In genomic region chr20:10927011-10927583, GRCh38 we compare ENCODE assay signal across 32 cellular contexts.
A peak's percentile ranks its signal among the peaks of the same experiment; 100 is the strongest.
DNase-seq lines count a peak whose midpoint lies in the region; ATAC-seq, FAIRE-seq and TF ChIP-seq lines count a peak whose summit lies in the region.
"Had no signal": no experiment of that assay in that cellular context is flagged by ENCODE, and none has a peak within 500 bp of the region (broad histone marks: within the 10 kb centered on the region; RNA-seq: fewer than 3 reads in every experiment).

No MANE protein-coding gene starts in this region.

- H3K27ac ChIP-seq in keratinocyte (ENCODE audit: control insufficient read depth, insufficient read depth, low read length) (no peak overlapping the region), small intestine (ENCODE audit: low read depth in 1 of 2, low read length in 1 of 2) (no peak overlapping the region)
- H3K27ac ChIP-seq: ascending aorta, BLaER1, GM23248, left lung, right atrium auricular region, upper lobe of right lung, WERI-Rb-1 had no signal

- dilution Hi-C loops in keratinocyte (cut with MboI; ENCODE audit: extremely low pct_ligation_motif_present, low sequenced_read_pairs) = no loop called here

- H3K36me3 Mint-ChIP-seq in mesothelial cell of epicardium = no peaks in the 10 kb centered on the region
- H3K36me3 Mint-ChIP-seq in activated T-cell treated with anti-CD3 and anti-CD28 coated beads, Interleukin-2, amount 50 U/mL, for 72 hours (ENCODE audit: insufficient read depth in 2 of 2) = no peaks in the 10 kb centered on the region
- H3K36me3 Mint-ChIP-seq: memory B cell had no signal

- H3K4me3 ChIP-seq in keratinocyte (ENCODE audit: control insufficient read depth in 2 of 3, extremely low read depth in 1 of 3, insufficient read depth in 2 of 3, low read depth in 1 of 3, low read length in 3 of 3) = no peak overlapping the region
- H3K4me3 ChIP-seq in small intestine (ENCODE audit: low read depth in 1 of 2, low read length in 2 of 2) = no peak overlapping the region
- H3K4me3 ChIP-seq: ascending aorta, BLaER1, GM23248, left lung, right atrium auricular region, spleen, upper lobe of right lung had no signal

- H3K4me3 Mint-ChIP-seq in mesothelial cell of epicardium = no peak overlapping the region
- H3K4me3 Mint-ChIP-seq in activated T-cell treated with anti-CD3 and anti-CD28 coated beads, Interleukin-2, amount 50 U/mL, for 72 hours = no peak overlapping the region
- H3K4me3 Mint-ChIP-seq: activated CD4-positive, alpha-beta T cell treated with anti-CD3 and anti-CD28 coated beads, Interleukin-2, amount 10 ng/mL, durations not matched to agents 24 days and 14 days; central memory CD8-positive, alpha-beta T cell; dendritic cell treated with granulocyte-macrophage colony-stimulating factor and Interleukin-4, amounts not matched to agents 40 ng/mL and 50 ng/mL, for 4 days; endodermal cell; memory B cell had no signal

- H3K79me2 ChIP-seq in keratinocyte (ENCODE audit: control insufficient read depth, insufficient read depth, low read length) = no peaks in the 10 kb centered on the region

- peak; percentile 45 for DNase-seq in HK-2 (ENCODE audit: unreplicated experiment)
- peak; percentile 83 for DNase-seq in NCI-H128 (lab: John Stamatoyannopoulos, UW; ENCODE audit: unreplicated experiment)
- DNase-seq in NCI-H345 treated with DMSO at 0.1 percent for 48 hours (lab: John Stamatoyannopoulos, UW; ENCODE audit: unreplicated experiment) = peak; percentile 86
- DNase-seq in keratinocyte (ENCODE audit: low read depth, low spot score) = no peak
- DNase-seq in mesothelial cell of epicardium (ENCODE audit: low spot score in 2 of 2, unreplicated experiment in 2 of 2) = no peak
- no peak for DNase-seq in activated T-cell treated with anti-CD3 and anti-CD28 coated beads, Interleukin-2, amount 50 U/mL, for 72 hours
- DNase-seq in small intestine = no peak
- DNase-seq in NCI-H526 (lab: John Stamatoyannopoulos, UW) = no peak
- DNase-seq: activated CD4-positive, alpha-beta T cell treated with anti-CD3 and anti-CD28 coated beads, Interleukin-2, amount 10 ng/mL, durations not matched to agents 24 days and 14 days; activated gamma-delta T cell treated with Interleukin-2 at 50 U/mL for 16 hours; activated T-cell treated with anti-CD3 and anti-CD28 coated beads, Interleukin-2, amount 50 U/mL, for 1 hour; DMS153; endodermal cell; GF-D8; glutamatergic neuron; left lung; NCI-H1436; NCI-H82; posterior cingulate gyrus; spleen; stimulated activated CD4-positive, alpha-beta T cell treated with anti-CD3 and anti-CD28 coated beads, Interleukin-2, amount 100 ng/mL, for 24 hours; stimulated activated naive CD8-positive, alpha-beta T cell treated with anti-CD3 and anti-CD28 coated beads, Interleukin-15, Interleukin-2, amounts not matched to agents 100 U/mL and 50 U/mL, for 24 hours; T1000; upper lobe of right lung; WERI-Rb-1 had no signal

- no peak for ATAC-seq in activated T-cell treated with anti-CD3 and anti-CD28 coated beads, Interleukin-2, amount 50 U/mL, for 72 hours (replicated peaks in 1 of 2)
- ATAC-seq: left lung; stimulated activated naive CD8-positive, alpha-beta T cell treated with anti-CD3 and anti-CD28 coated beads, Interleukin-15, Interleukin-2, amounts not matched to agents 100 U/mL and 50 U/mL, for 24 hours; upper lobe of right lung had no signal

- TF ChIP-seq CTCF in keratinocyte (optimal IDR thresholded peaks at IDR 0.05 in 1 of 3, IDR thresholded peaks at IDR 0.05 in 1 of 3, conservative IDR thresholded peaks at IDR 0.05 in 1 of 3; ENCODE audit: extremely low read depth in 1 of 3, insufficient read depth in 2 of 3, low read length in 3 of 3) (no peak), mesothelial cell of epicardium (IDR thresholded peaks at IDR 0.05; ENCODE audit: unreplicated experiment) (no peak)

- no peaks in the 10 kb centered on the region for H3K9me1 ChIP-seq in keratinocyte (ENCODE audit: control insufficient read depth, extremely low read depth, insufficient read depth, low read length)

- H3K9ac ChIP-seq in keratinocyte (ENCODE audit: control insufficient read depth, extremely low read depth, insufficient read depth, low read length) = no peak overlapping the region
- H3K9ac ChIP-seq: BLaER1, GM23248 had no signal

- no peak overlapping the region for H2AFZ ChIP-seq in keratinocyte (ENCODE audit: control insufficient read depth, low read length)
- H2AFZ ChIP-seq: GM23248 had no signal

- peak; percentile 39 for FAIRE-seq in keratinocyte (lab: Jason Lieb, UNC)
- no peak for FAIRE-seq in small intestine (lab: Jason Lieb, UNC)

- no peaks in the 10 kb centered on the region for H3K9me3 ChIP-seq in keratinocyte (ENCODE audit: control insufficient read depth, low read depth, low read length)
- no peaks in the 10 kb centered on the region for H3K9me3 ChIP-seq in small intestine (ENCODE audit: control insufficient read depth, low read depth)
- H3K9me3 ChIP-seq: ascending aorta, BLaER1, left lung, right atrium auricular region, spleen, upper lobe of right lung had no signal

- H3K4me1 ChIP-seq in keratinocyte (ENCODE audit: control insufficient read depth, extremely low read depth, insufficient read depth, low read length) (peaks cover 18% of the 10 kb centered on the region), small intestine (ENCODE audit: control insufficient read depth in 2 of 2, insufficient read depth in 1 of 2, low read depth in 1 of 2, low read length in 1 of 2) (peaks cover 0 to 2% of the 10 kb centered on the region in 2 donors)
- H3K4me1 ChIP-seq: BLaER1, left lung had no signal

- H4K20me1 ChIP-seq in keratinocyte (ENCODE audit: control insufficient read depth, extremely low read depth, insufficient read depth, low read length) = no peaks in the 10 kb centered on the region
- H4K20me1 ChIP-seq: BLaER1 had no signal

- peaks cover 10% of the 10 kb centered on the region for H3K27me3 Mint-ChIP-seq in mesothelial cell of epicardium (ENCODE audit: low read depth)
- no peaks in the 10 kb centered on the region for H3K27me3 Mint-ChIP-seq in activated T-cell treated with anti-CD3 and anti-CD28 coated beads, Interleukin-2, amount 50 U/mL, for 72 hours (ENCODE audit: low read depth)
- H3K27me3 Mint-ChIP-seq: activated CD4-positive, alpha-beta T cell treated with anti-CD3 and anti-CD28 coated beads, Interleukin-2, amount 10 ng/mL, durations not matched to agents 24 days and 14 days; central memory CD8-positive, alpha-beta T cell; dendritic cell treated with granulocyte-macrophage colony-stimulating factor and Interleukin-4, amounts not matched to agents 40 ng/mL and 50 ng/mL, for 4 days; memory B cell had no signal

- H3K27me3 ChIP-seq in keratinocyte (ENCODE audit: control insufficient read depth, extremely low read depth, insufficient read depth, low read length) (no peaks in the 10 kb centered on the region), small intestine (ENCODE audit: control insufficient read depth in 2 of 2, insufficient read depth in 2 of 2, low read length in 2 of 2) (no peaks in the 10 kb centered on the region)
- H3K27me3 ChIP-seq: ascending aorta, BLaER1, left lung, right atrium auricular region, spleen, upper lobe of right lung had no signal

- H3K4me2 ChIP-seq in keratinocyte (ENCODE audit: control insufficient read depth, extremely low read depth, insufficient read depth, low read depth, low read length) = no peak overlapping the region
- H3K4me2 ChIP-seq: BLaER1 had no signal

- no peak overlapping the region for H3K27ac Mint-ChIP-seq in mesothelial cell of epicardium
- no peak overlapping the region for H3K27ac Mint-ChIP-seq in activated T-cell treated with anti-CD3 and anti-CD28 coated beads, Interleukin-2, amount 50 U/mL, for 72 hours
- H3K27ac Mint-ChIP-seq: activated CD4-positive, alpha-beta T cell treated with anti-CD3 and anti-CD28 coated beads, Interleukin-2, amount 10 ng/mL, durations not matched to agents 24 days and 14 days; dendritic cell treated with granulocyte-macrophage colony-stimulating factor and Interleukin-4, amounts not matched to agents 40 ng/mL and 50 ng/mL, for 4 days; endodermal cell; memory B cell had no signal

- peaks cover 22% of the 10 kb centered on the region for H3K4me1 Mint-ChIP-seq in mesothelial cell of epicardium
- H3K4me1 Mint-ChIP-seq in activated T-cell treated with anti-CD3 and anti-CD28 coated beads, Interleukin-2, amount 50 U/mL, for 72 hours (ENCODE audit: low read depth) = no peaks in the 10 kb centered on the region
- H3K4me1 Mint-ChIP-seq: activated CD4-positive, alpha-beta T cell treated with anti-CD3 and anti-CD28 coated beads, Interleukin-2, amount 10 ng/mL, durations not matched to agents 24 days and 14 days; central memory CD8-positive, alpha-beta T cell; endodermal cell; memory B cell had no signal

- WGBS in small intestine, 3 donors = 85 to 94% (median 87%) methylated on average over 5 of the region's 5 CpGs

- peaks cover 18% of the 10 kb centered on the region for H3K9me3 Mint-ChIP-seq in mesothelial cell of epicardium
- H3K9me3 Mint-ChIP-seq in activated T-cell treated with anti-CD3 and anti-CD28 coated beads, Interleukin-2, amount 50 U/mL, for 72 hours = peaks cover 2 to 10% of the 10 kb centered on the region in 2 donors
- H3K9me3 Mint-ChIP-seq: endodermal cell had no signal

- no peaks in the 10 kb centered on the region for H3K36me3 ChIP-seq in keratinocyte (ENCODE audit: control insufficient read depth in 2 of 2, extremely low read depth in 1 of 2, insufficient read depth in 2 of 2, low read length in 2 of 2)
- H3K36me3 ChIP-seq in small intestine (ENCODE audit: control insufficient read depth in 2 of 2, insufficient read depth in 2 of 2, low read length in 2 of 2) = no peaks in the 10 kb centered on the region
- H3K36me3 ChIP-seq: ascending aorta, BLaER1, left lung, right atrium auricular region, spleen, upper lobe of right lung, WERI-Rb-1 had no signal

Comparison
In these comparisons a context has a peak if more than half of its experiments do, and no peak if none do; other contexts are left out.
1. DNase-seq: peak in HK-2 (single experiment), NCI-H128 (single experiment) and NCI-H345 treated with DMSO at 0.1 percent for 48 hours (single experiment); none in keratinocyte (single experiment), mesothelial cell of epicardium (0 of 2), activated T-cell treated with anti-CD3 and anti-CD28 coated beads, Interleukin-2, amount 50 U/mL, for 72 hours (0 of 2), small intestine (single experiment) and NCI-H526 (0 of 2).